1 cellular context compared by ENCODE assay signal in the genomic region with DNA sequence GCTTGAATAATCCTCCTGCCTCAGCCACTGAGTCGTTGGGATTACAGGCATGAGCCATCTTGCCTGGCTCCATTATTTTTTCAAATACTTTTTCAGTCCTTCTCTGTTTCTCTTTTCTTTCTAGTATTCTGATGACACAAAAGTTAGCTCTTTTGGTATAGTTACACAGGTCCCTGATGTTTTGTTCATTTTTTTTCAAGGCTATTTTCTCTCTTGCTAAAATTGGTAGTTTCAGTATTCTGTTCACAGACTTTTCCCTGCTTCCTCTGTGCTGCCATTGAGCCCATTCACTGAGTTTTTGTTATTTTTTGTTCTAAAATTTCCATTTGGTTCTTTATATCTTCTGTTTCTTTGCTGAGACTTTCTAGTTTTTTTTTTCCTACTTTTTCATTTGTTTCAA.
TF ChIP-seq lines count a peak whose summit lies in the region.

No MANE protein-coding gene starts in this region.

TF ChIP-seq in GM23338, 12 proteins besides CTCF, POLR2A, EP300 and RAD21 (continued from another document):
- TF ChIP-seq, protein P1, sequence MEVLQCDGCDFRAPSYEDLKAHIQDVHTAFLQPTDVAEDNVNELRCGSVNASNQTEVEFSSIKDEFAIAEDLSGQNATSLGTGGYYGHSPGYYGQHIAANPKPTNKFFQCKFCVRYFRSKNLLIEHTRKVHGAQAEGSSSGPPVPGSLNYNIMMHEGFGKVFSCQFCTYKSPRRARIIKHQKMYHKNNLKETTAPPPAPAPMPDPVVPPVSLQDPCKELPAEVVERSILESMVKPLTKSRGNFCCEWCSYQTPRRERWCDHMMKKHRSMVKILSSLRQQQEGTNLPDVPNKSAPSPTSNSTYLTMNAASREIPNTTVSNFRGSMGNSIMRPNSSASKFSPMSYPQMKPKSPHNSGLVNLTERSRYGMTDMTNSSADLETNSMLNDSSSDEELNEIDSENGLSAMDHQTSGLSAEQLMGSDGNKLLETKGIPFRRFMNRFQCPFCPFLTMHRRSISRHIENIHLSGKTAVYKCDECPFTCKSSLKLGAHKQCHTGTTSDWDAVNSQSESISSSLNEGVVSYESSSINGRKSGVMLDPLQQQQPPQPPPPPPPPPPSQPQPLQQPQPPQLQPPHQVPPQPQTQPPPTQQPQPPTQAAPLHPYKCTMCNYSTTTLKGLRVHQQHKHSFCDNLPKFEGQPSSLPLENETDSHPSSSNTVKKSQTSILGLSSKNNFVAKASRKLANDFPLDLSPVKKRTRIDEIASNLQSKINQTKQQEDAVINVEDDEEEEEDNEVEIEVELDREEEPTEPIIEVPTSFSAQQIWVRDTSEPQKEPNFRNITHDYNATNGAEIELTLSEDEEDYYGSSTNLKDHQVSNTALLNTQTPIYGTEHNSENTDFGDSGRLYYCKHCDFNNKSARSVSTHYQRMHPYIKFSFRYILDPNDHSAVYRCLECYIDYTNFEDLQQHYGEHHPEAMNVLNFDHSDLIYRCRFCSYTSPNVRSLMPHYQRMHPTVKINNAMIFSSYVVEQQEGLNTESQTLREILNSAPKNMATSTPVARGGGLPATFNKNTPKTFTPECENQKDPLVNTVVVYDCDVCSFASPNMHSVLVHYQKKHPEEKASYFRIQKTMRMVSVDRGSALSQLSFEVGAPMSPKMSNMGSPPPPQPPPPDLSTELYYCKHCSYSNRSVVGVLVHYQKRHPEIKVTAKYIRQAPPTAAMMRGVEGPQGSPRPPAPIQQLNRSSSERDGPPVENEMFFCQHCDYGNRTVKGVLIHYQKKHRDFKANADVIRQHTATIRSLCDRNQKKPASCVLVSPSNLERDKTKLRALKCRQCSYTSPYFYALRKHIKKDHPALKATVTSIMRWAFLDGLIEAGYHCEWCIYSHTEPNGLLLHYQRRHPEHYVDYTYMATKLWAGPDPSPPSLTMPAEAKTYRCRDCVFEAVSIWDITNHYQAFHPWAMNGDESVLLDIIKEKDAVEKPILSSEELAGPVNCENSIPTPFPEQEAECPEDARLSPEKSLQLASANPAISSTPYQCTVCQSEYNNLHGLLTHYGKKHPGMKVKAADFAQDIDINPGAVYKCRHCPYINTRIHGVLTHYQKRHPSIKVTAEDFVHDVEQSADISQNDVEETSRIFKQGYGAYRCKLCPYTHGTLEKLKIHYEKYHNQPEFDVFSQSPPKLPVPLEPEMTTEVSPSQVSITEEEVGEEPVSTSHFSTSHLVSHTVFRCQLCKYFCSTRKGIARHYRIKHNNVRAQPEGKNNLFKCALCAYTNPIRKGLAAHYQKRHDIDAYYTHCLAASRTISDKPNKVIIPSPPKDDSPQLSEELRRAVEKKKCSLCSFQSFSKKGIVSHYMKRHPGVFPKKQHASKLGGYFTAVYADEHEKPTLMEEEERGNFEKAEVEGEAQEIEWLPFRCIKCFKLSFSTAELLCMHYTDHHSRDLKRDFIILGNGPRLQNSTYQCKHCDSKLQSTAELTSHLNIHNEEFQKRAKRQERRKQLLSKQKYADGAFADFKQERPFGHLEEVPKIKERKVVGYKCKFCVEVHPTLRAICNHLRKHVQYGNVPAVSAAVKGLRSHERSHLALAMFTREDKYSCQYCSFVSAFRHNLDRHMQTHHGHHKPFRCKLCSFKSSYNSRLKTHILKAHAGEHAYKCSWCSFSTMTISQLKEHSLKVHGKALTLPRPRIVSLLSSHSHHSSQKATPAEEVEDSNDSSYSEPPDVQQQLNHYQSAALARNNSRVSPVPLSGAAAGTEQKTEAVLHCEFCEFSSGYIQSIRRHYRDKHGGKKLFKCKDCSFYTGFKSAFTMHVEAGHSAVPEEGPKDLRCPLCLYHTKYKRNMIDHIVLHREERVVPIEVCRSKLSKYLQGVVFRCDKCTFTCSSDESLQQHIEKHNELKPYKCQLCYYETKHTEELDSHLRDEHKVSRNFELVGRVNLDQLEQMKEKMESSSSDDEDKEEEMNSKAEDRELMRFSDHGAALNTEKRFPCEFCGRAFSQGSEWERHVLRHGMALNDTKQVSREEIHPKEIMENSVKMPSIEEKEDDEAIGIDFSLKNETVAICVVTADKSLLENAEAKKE (CRISPR knock-in tag; IDR thresholded peaks at IDR 0.05) = no peak
- TF ChIP-seq, protein P2, sequence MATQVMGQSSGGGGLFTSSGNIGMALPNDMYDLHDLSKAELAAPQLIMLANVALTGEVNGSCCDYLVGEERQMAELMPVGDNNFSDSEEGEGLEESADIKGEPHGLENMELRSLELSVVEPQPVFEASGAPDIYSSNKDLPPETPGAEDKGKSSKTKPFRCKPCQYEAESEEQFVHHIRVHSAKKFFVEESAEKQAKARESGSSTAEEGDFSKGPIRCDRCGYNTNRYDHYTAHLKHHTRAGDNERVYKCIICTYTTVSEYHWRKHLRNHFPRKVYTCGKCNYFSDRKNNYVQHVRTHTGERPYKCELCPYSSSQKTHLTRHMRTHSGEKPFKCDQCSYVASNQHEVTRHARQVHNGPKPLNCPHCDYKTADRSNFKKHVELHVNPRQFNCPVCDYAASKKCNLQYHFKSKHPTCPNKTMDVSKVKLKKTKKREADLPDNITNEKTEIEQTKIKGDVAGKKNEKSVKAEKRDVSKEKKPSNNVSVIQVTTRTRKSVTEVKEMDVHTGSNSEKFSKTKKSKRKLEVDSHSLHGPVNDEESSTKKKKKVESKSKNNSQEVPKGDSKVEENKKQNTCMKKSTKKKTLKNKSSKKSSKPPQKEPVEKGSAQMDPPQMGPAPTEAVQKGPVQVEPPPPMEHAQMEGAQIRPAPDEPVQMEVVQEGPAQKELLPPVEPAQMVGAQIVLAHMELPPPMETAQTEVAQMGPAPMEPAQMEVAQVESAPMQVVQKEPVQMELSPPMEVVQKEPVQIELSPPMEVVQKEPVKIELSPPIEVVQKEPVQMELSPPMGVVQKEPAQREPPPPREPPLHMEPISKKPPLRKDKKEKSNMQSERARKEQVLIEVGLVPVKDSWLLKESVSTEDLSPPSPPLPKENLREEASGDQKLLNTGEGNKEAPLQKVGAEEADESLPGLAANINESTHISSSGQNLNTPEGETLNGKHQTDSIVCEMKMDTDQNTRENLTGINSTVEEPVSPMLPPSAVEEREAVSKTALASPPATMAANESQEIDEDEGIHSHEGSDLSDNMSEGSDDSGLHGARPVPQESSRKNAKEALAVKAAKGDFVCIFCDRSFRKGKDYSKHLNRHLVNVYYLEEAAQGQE (IDR thresholded peaks at IDR 0.05; ENCODE audit: unreplicated experiment) = no peak
- no peak for TF ChIP-seq POLR2AphosphoS5 (IDR thresholded peaks at IDR 0.05; ENCODE audit: low read depth)
